Comparison of ENCODE assay signal across 8 cellular contexts in the genomic region with DNA sequence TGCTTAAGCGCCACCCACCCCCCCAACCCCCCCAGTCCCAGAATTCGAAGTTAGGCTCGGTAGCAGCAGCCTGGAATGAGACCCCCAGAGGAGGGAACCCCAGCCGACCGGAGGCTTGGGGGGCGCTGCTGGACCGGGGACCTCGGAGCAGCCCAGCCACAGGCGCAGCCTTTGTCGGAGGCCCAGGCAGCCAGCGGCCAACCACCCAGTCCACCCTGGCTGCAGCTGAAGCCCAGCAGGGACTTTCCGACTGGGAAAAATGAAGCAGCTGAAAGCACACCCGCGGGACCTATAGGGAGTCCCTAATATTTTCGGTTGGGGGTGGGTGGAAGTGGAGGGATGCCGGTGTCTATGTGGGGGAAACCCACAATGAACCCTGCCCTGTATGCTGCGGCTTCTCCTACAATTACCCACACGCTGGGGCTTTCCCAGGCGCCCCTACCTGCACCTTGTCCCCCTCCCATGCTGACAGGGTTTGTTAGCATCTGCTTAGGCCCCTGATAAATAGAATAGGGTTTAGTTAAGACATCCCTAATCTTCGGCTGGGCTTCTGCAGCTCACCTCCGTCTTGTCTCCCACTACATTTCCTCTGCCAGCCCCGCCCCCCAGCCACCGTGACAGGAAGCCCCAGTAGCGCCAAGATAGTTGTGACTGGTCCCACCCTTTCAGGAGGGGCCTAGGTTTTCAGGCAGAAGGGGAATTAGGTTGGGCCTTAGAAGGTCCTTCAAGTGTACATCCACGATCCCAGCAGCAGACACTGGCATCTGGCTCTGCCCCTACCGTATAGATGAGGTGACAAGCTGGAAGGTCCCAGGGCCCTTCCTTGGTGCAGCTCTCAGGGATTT. TPM values are rescaled to one million over a fixed set of nuclear protein-coding genes. Genes with fewer than 3 reads are reported as not detected.
DNase-seq lines count a peak whose midpoint lies in the region; ATAC-seq and TF ChIP-seq lines count a peak whose summit lies in the region.

No MANE protein-coding gene starts in this region.

- DNase-seq in AG09309 (ENCODE audit: low read depth): no peak
- peak; percentile 23 for DNase-seq in MV-4-11 (lab: John Stamatoyannopoulos, UW)
- peak; percentile 71 for DNase-seq in activated CD4-positive, alpha-beta T cell treated with anti-CD3 and anti-CD28 coated beads, Interleukin-2, amount 50 U/mL, for 1 hour
- peak; percentile 60 to 75 for DNase-seq in dermis microvascular lymphatic vessel endothelial cell (ENCODE audit: low read depth in 2 of 2)
- peak; percentile 68 to 81 for DNase-seq in lung microvascular endothelial cell (ENCODE audit: low read depth in 2 of 2)
- peak; percentile 59 for DNase-seq in stimulated activated CD8-positive, alpha-beta memory T cell treated with anti-CD3 and anti-CD28 coated beads, Interleukin-15, amount 100 ng/mL, for 1 hour (ENCODE audit: low read depth)
- no peak for DNase-seq in A172 (ENCODE audit: low spot score)

- peak overlapping the region; percentile 63 for H3K4me3 ChIP-seq in AG09309 (ENCODE audit: control insufficient read depth, low read depth, low read length)

- peak; percentile 45 for ATAC-seq in GM19043 (IDR thresholded peaks at IDR 0.05; ENCODE audit: low read depth, unreplicated experiment)

- TF ChIP-seq CTCF in AG09309 (IDR thresholded peaks at IDR 0.05; ENCODE audit: control insufficient read depth, insufficient read depth, low read depth, low read length, missing control alignments): peak; percentile 11

RNA-seq across cellular contexts. Expression of a gene that starts 0.8 kb away (rescaled TPM):
- total RNA-seq in dermis microvascular lymphatic vessel endothelial cell: 16.1 and 24.4 TPM in 2 replicates
- total RNA-seq in lung microvascular endothelial cell: 12.3 and 15.5 TPM in 2 replicates
- total RNA-seq in A172 (2014; rRNA removed; shearing (Covaris generic)): 5.7 and 9.1 TPM in 2 replicates

RNA-seq across cellular contexts. Expression of a gene that starts 4.2 kb away (rescaled TPM):
- total RNA-seq in dermis microvascular lymphatic vessel endothelial cell: 0.90 and 1.0 TPM in 2 replicates
- 0.65 and 0.79 TPM in 2 replicates for total RNA-seq in lung microvascular endothelial cell
- total RNA-seq in A172 (2014; rRNA removed; shearing (Covaris generic)): 0.45 TPM in 1 of 2 replicates, not detected in the other

RNA-seq across cellular contexts. Expression of a gene that starts 7.7 kb away (rescaled TPM):
- total RNA-seq in dermis microvascular lymphatic vessel endothelial cell (not detected in 2 replicates), lung microvascular endothelial cell (not detected in 2 replicates)
- not detected in 2 replicates for total RNA-seq in A172 (2014; rRNA removed; shearing (Covaris generic))

RNA-seq across cellular contexts. Expression of a gene that starts 20.9 kb away (rescaled TPM):
- total RNA-seq in dermis microvascular lymphatic vessel endothelial cell: 8.5 and 11.8 TPM in 2 replicates
- total RNA-seq in lung microvascular endothelial cell: 8.7 and 11.1 TPM in 2 replicates
- 3.6 and 5.5 TPM in 2 replicates for total RNA-seq in A172 (2014; rRNA removed; shearing (Covaris generic))

RNA-seq across cellular contexts. Expression of a gene that starts 21.0 kb away (rescaled TPM):
- total RNA-seq in dermis microvascular lymphatic vessel endothelial cell: 284 and 321 TPM in 2 replicates
- total RNA-seq in lung microvascular endothelial cell: 227 and 275 TPM in 2 replicates
- total RNA-seq in A172 (2014; rRNA removed; shearing (Covaris generic)): 283 and 299 TPM in 2 replicates

Comparison
In these comparisons a context has a peak if more than half of its experiments do, and no peak if none do; other contexts are left out.
1. DNase-seq: peak in MV-4-11 (single experiment), activated CD4-positive, alpha-beta T cell treated with anti-CD3 and anti-CD28 coated beads, Interleukin-2, amount 50 U/mL, for 1 hour (single experiment), dermis microvascular lymphatic vessel endothelial cell (2 of 2), lung microvascular endothelial cell (2 of 2) and stimulated activated CD8-positive, alpha-beta memory T cell treated with anti-CD3 and anti-CD28 coated beads, Interleukin-15, amount 100 ng/mL, for 1 hour (single experiment); none in AG09309 (single experiment) and A172 (single experiment).